ENCODE assay signal across 1 cellular context in genomic region chr19:57527136-57527881, GRCh38.
TF ChIP-seq lines count a peak whose summit lies in the region.

Gene ZNF549, plus strand, starts transcription at chr19:57527356. Its CDS starts 218 bp downstream, at chr19:57527574.

TF ChIP-seq in HepG2, 621 proteins besides CTCF, POLR2A, EP300 and RAD21 (continued from another document and continues in another):
- no peak; the same call in 1 of the 2 replicates for TF ChIP-seq ZNF281 (CRISPR knock-in tag; IDR thresholded peaks at IDR 0.05; ENCODE audit: borderline replicate concordance)
- TF ChIP-seq ZNF580 (CRISPR knock-in tag; IDR thresholded peaks at IDR 0.05; ENCODE audit: borderline replicate concordance, low read depth): no peak; the same call in 1 of the 2 replicates
- no peak for TF ChIP-seq ZNF256 (CRISPR knock-in tag; conservative IDR thresholded peaks at IDR 0.05)
- 0 out of 2 replicates have a peak, but pooled peaks have one; percentile 72 for TF ChIP-seq ZNF253 (CRISPR knock-in tag; IDR thresholded peaks at IDR 0.05; ENCODE audit: borderline replicate concordance)
- no peak for TF ChIP-seq ZNF362 (CRISPR knock-in tag; IDR thresholded peaks at IDR 0.05; ENCODE audit: borderline replicate concordance)
- TF ChIP-seq MBD4 (IDR thresholded peaks at IDR 0.05; ENCODE audit: borderline replicate concordance, low read length): no peak
- TF ChIP-seq ZGPAT (CRISPR knock-in tag; IDR thresholded peaks at IDR 0.05): peak; percentile 67; the same call in 1 of the 2 replicates
- TF ChIP-seq ZNF672 (CRISPR knock-in tag; IDR thresholded peaks at IDR 0.05): 0 out of 2 replicates have a peak, but pooled peaks have one; percentile 38
- no peak for TF ChIP-seq ZFAT (CRISPR knock-in tag; conservative IDR thresholded peaks at IDR 0.05)
- no peak for TF ChIP-seq PBX3 (CRISPR knock-in tag; IDR thresholded peaks at IDR 0.05; ENCODE audit: borderline replicate concordance)
- TF ChIP-seq NFATC3 (CRISPR knock-in tag; IDR thresholded peaks at IDR 0.05): no peak
- TF ChIP-seq ZNF687 (CRISPR knock-in tag; IDR thresholded peaks at IDR 0.05): peak; percentile 93
- TF ChIP-seq KAT2B (IDR thresholded peaks at IDR 0.05; ENCODE audit: borderline replicate concordance, low read depth, low read length): no peak
- TF ChIP-seq MLX (CRISPR knock-in tag; IDR thresholded peaks at IDR 0.05): no peak
- TF ChIP-seq MED8 (CRISPR knock-in tag; IDR thresholded peaks at IDR 0.05; ENCODE audit: insufficient replicate concordance): no peak
- peak; percentile 68; the same call in 1 of the 2 replicates for TF ChIP-seq KAT7 (CRISPR knock-in tag; IDR thresholded peaks at IDR 0.05; ENCODE audit: borderline replicate concordance)
- TF ChIP-seq ZNF792 (CRISPR knock-in tag; IDR thresholded peaks at IDR 0.05): peak; percentile 77; the same call in 1 of the 2 replicates
- no peak; the same call in 1 of the 2 replicates for TF ChIP-seq ARNTL (CRISPR knock-in tag; IDR thresholded peaks at IDR 0.05)
- TF ChIP-seq ZMYM3 (CRISPR knock-in tag; IDR thresholded peaks at IDR 0.05): no peak
- TF ChIP-seq PLRG1 (conservative IDR thresholded peaks at IDR 0.05): no peak
- TF ChIP-seq ZKSCAN1 (IDR thresholded peaks at IDR 0.05; ENCODE audit: low read length): 0 out of 2 replicates have a peak, but pooled peaks have one; percentile 17
- TF ChIP-seq ZNF335 (CRISPR knock-in tag; IDR thresholded peaks at IDR 0.05): peak; percentile 94
- TF ChIP-seq ISX (CRISPR knock-in tag; conservative IDR thresholded peaks at IDR 0.05): no peak
- peak; percentile 97 for TF ChIP-seq ZNF143 (CRISPR knock-in tag; IDR thresholded peaks at IDR 0.05)
- TF ChIP-seq ZBTB7A (CRISPR knock-in tag; IDR thresholded peaks at IDR 0.05): peak; percentile 41; the same call in 1 of the 2 replicates
- no peak for TF ChIP-seq MIXL1 (CRISPR knock-in tag; IDR thresholded peaks at IDR 0.05)
- peak; percentile 96 for TF ChIP-seq KAT8 (CRISPR knock-in tag; IDR thresholded peaks at IDR 0.05)
- TF ChIP-seq ZBTB39 (CRISPR knock-in tag; IDR thresholded peaks at IDR 0.05): no peak
- TF ChIP-seq ZNF788 (CRISPR knock-in tag; IDR thresholded peaks at IDR 0.05; ENCODE audit: borderline replicate concordance): peak; percentile 61; the same call in 1 of the 2 replicates
- TF ChIP-seq TGIF2 (CRISPR knock-in tag; IDR thresholded peaks at IDR 0.05): peak; percentile 80; the same call in 1 of the 2 replicates
- no peak for TF ChIP-seq TCF7L2 (IDR thresholded peaks at IDR 0.05; ENCODE audit: low read depth, low read length)
- TF ChIP-seq NFYC (CRISPR knock-in tag; IDR thresholded peaks at IDR 0.05): peak; percentile 93
- TF ChIP-seq JUNB (CRISPR knock-in tag; IDR thresholded peaks at IDR 0.05; ENCODE audit: borderline replicate concordance): no peak
- no peak for TF ChIP-seq ZBTB1 (CRISPR knock-in tag; IDR thresholded peaks at IDR 0.05; ENCODE audit: borderline replicate concordance)
- peak; percentile 59; the same call in 1 of the 2 replicates for TF ChIP-seq SMAD3 (CRISPR knock-in tag; IDR thresholded peaks at IDR 0.05)
- TF ChIP-seq ZNF574 (CRISPR knock-in tag; IDR thresholded peaks at IDR 0.05): peak; percentile 90
- TF ChIP-seq KDM2A (CRISPR knock-in tag; IDR thresholded peaks at IDR 0.05; ENCODE audit: borderline replicate concordance, low read depth): peak; percentile 85
- peak; percentile 16; the same call in 1 of the 2 replicates for TF ChIP-seq GATAD2A (CRISPR knock-in tag; IDR thresholded peaks at IDR 0.05)
- peak; percentile 51; the same call in 1 of the 2 replicates for TF ChIP-seq ZNF138 (CRISPR knock-in tag; IDR thresholded peaks at IDR 0.05; ENCODE audit: low read depth)
- TF ChIP-seq ZFP62 (CRISPR knock-in tag; IDR thresholded peaks at IDR 0.05): no peak
- no peak for TF ChIP-seq ATRX (CRISPR knock-in tag; IDR thresholded peaks at IDR 0.05; ENCODE audit: borderline replicate concordance)
- TF ChIP-seq ZNF780A (CRISPR knock-in tag; IDR thresholded peaks at IDR 0.05): peak; percentile 69; the same call in 1 of the 2 replicates
